ENCODE assay signal across 8 cellular contexts in genomic region chr17:7296189-7296861, GRCh38. TPM values are rescaled to one million over a fixed set of nuclear protein-coding genes. Genes with fewer than 3 reads are reported as not detected.
DNase-seq lines count a peak whose midpoint lies in the region; ATAC-seq and TF ChIP-seq lines count a peak whose summit lies in the region.

No MANE protein-coding gene starts in this region.

- POLR2A ChIA-PET in CD8-positive, alpha-beta T cell (lab: Charles Lee) = interaction anchor here (0.6 to 2.0 kb wide), 7 partner anchors 12 to 112 kb away, joined by 3 to 8 read pairs (median 3); partner anchors contain the start of genes CTDNEP1 and SLC2A4

- H3K4me3 ChIP-seq in CD8-positive, alpha-beta T cell (ENCODE audit: low read depth, low read length) = no peak overlapping the region
- H3K4me3 ChIP-seq in esophagus (ENCODE audit: low read depth in 1 of 2, low read length in 2 of 2) = no peak overlapping the region
- peak overlapping the region; percentile 6 to 48 for H3K4me3 ChIP-seq in mucosa of rectum (ENCODE audit: low read length in 2 of 2)

- intact Hi-C loops in CD8-positive, alpha-beta T cell (cut with DNase I, micrococcal nuclease) = loop anchor here (1.0 to 5.0 kb wide), 2 partner anchors 16 to 249 kb away; no protein-coding TSS in a partner anchor

- no peak overlapping the region for H3K27ac ChIP-seq in CD8-positive, alpha-beta T cell (ENCODE audit: low read depth, low read length)
- H3K27ac ChIP-seq in esophagus (ENCODE audit: low read depth in 2 of 2, low read length in 1 of 2) = peak overlapping the region; percentile 25 to 62
- H3K27ac ChIP-seq in mucosa of rectum (ENCODE audit: low read depth in 2 of 2, low read length in 2 of 2) = peak overlapping the region; percentile 39 to 89

- peak in 5 of 7 experiments; percentile 54 to 82 (median 63) for DNase-seq in CD8-positive, alpha-beta T cell
- DNase-seq in NOMO-1 treated with DMSO at 0.1 percent for 48 hours (lab: John Stamatoyannopoulos, UW; ENCODE audit: unreplicated experiment) = peak; percentile 73
- DNase-seq in activated T-cell treated with anti-CD3 and anti-CD28 coated beads for 1 hour (ENCODE audit: low read depth) = peak; percentile 59
- DNase-seq in stimulated activated naive CD4-positive, alpha-beta T cell treated with Interleukin-2 at 50 U/mL for 16 hours (lab: John Stamatoyannopoulos, UW) = peak; percentile 56

- H3K27ac Mint-ChIP-seq in CD8-positive, alpha-beta T cell = no peak overlapping the region

- TF ChIP-seq CTCF in CD8-positive, alpha-beta T cell (IDR thresholded peaks at IDR 0.05) = peak; percentile 89

- H3K27me3 ChIP-seq in CD8-positive, alpha-beta T cell (ENCODE audit: insufficient read depth, low read length) = no peaks in the 10 kb centered on the region
- H3K27me3 ChIP-seq in esophagus (ENCODE audit: control insufficient read depth in 1 of 2, insufficient read depth in 2 of 2, low read length in 2 of 2) (no peaks in the 10 kb centered on the region), mucosa of rectum (ENCODE audit: control insufficient read depth in 2 of 2, insufficient read depth in 2 of 2, low read length in 2 of 2) (peaks cover 0 to 10% of the 10 kb centered on the region in 2 donors)

- no peaks in the 10 kb centered on the region for H3K9me3 Mint-ChIP-seq in CD8-positive, alpha-beta T cell

- no peaks in the 10 kb centered on the region for H3K36me3 ChIP-seq in CD8-positive, alpha-beta T cell (ENCODE audit: insufficient read depth, low read length)
- H3K36me3 ChIP-seq in esophagus (ENCODE audit: control insufficient read depth in 2 of 2, insufficient read depth in 2 of 2, low read length in 1 of 2) = no peaks in the 10 kb centered on the region
- H3K36me3 ChIP-seq in mucosa of rectum (ENCODE audit: control insufficient read depth in 2 of 2, insufficient read depth in 2 of 2, low read length in 2 of 2) = no peaks in the 10 kb centered on the region

- H3K4me3 Mint-ChIP-seq in CD8-positive, alpha-beta T cell = peak overlapping the region; percentile 75

- 3 to 4% methylated on average over 51 of the region's 51 CpGs for WGBS in esophagus, 2 donors

- H3K27me3 Mint-ChIP-seq in CD8-positive, alpha-beta T cell (ENCODE audit: low read depth) = peaks cover 9% of the 10 kb centered on the region

- CTCF ChIA-PET in CD8-positive, alpha-beta T cell (lab: Charles Lee) = interaction anchor here (0.6 to 5.1 kb wide), 33 partner anchors 8 to 366 kb away, joined by 3 to 80 read pairs (median 5); partner anchors contain the start of genes ACADVL, ACAP1, DLG4 and GABARAP

- H3K9me3 ChIP-seq in CD8-positive, alpha-beta T cell (ENCODE audit: low read length) = no peaks in the 10 kb centered on the region
- H3K9me3 ChIP-seq in esophagus (ENCODE audit: control insufficient read depth in 2 of 2, insufficient read depth in 1 of 2, low read depth in 1 of 2, low read length in 1 of 2) = no peaks in the 10 kb centered on the region
- H3K9me3 ChIP-seq in mucosa of rectum (ENCODE audit: control insufficient read depth in 2 of 2, low read length in 2 of 2) = no peaks in the 10 kb centered on the region

- H3K4me1 ChIP-seq in CD8-positive, alpha-beta T cell (ENCODE audit: insufficient read depth, low read length) = peaks cover 25% of the 10 kb centered on the region
- H3K4me1 ChIP-seq in esophagus (ENCODE audit: control insufficient read depth in 2 of 2, insufficient read depth in 2 of 2, low read length in 1 of 2) (peaks cover 16 to 17% of the 10 kb centered on the region in 2 donors), mucosa of rectum (ENCODE audit: control insufficient read depth in 2 of 2, insufficient read depth in 2 of 2, low read length in 2 of 2) (peaks cover 31 to 32% of the 10 kb centered on the region in 2 donors)

- no peak for ATAC-seq in CD8-positive, alpha-beta T cell
- ATAC-seq in HG03025 (IDR thresholded peaks at IDR 0.05; ENCODE audit: low FRiP score, unreplicated experiment) (peak; percentile 47), HG02642 (IDR thresholded peaks at IDR 0.05; ENCODE audit: poor library complexity, unreplicated experiment) (no peak)

- H3K36me3 Mint-ChIP-seq in CD8-positive, alpha-beta T cell = no peaks in the 10 kb centered on the region

- H3K9ac ChIP-seq in mucosa of rectum (ENCODE audit: low read depth in 1 of 2, low read length in 2 of 2) = peak overlapping the region in 1 of 2 donors; percentile 41

- H3K4me1 Mint-ChIP-seq in CD8-positive, alpha-beta T cell (ENCODE audit: low read depth) = peaks cover 19% of the 10 kb centered on the region

RNA-seq across cellular contexts. Expression of gene YBX2, which starts 1.9 kb away (rescaled TPM):
- total RNA-seq in CD8-positive, alpha-beta T cell = not detected
- polyA plus RNA-seq in esophagus = 10 to 100 TPM in 1 of 2 donors, 1 to 10 TPM in 1; 2.8 to 13.0 TPM

RNA-seq across cellular contexts. Expression of gene EIF5A, which starts 11.1 kb away (rescaled TPM):
- 100 to 1,000 TPM; 581 to 613 TPM for total RNA-seq in CD8-positive, alpha-beta T cell
- 100 to 1,000 TPM; 597 to 599 TPM for polyA plus RNA-seq in esophagus

RNA-seq across cellular contexts. Expression of gene SLC2A4, which starts 14.8 kb away (rescaled TPM):
- total RNA-seq in CD8-positive, alpha-beta T cell = not detected
- polyA plus RNA-seq in esophagus = 1 to 10 TPM; 5.4 to 7.6 TPM

RNA-seq across cellular contexts. Expression of gene GPS2, which starts 18.8 kb away (rescaled TPM):
- total RNA-seq in CD8-positive, alpha-beta T cell = 100 to 1,000 TPM; 128 to 132 TPM
- polyA plus RNA-seq in esophagus = 10 to 100 TPM; 54.5 to 56.5 TPM

RNA-seq across cellular contexts. Expression of gene NEURL4, which starts 32.8 kb away (rescaled TPM):
- 10 to 100 TPM; 29.1 to 32.2 TPM for total RNA-seq in CD8-positive, alpha-beta T cell
- 10 to 100 TPM; 15.7 to 32.1 TPM for polyA plus RNA-seq in esophagus

Comparison
In these comparisons a context has a peak if more than half of its experiments do, and no peak if none do; other contexts are left out.
1. H3K4me3 ChIP-seq: peak in mucosa of rectum (2 of 2); none in CD8-positive, alpha-beta T cell (single experiment) and esophagus (0 of 2).
2. Peak in every context shown above with its lines, with median percentiles within 50 percentile points of each other: DNase-seq.